ENCODE assay signal across 9 cellular contexts in the genomic region with DNA sequence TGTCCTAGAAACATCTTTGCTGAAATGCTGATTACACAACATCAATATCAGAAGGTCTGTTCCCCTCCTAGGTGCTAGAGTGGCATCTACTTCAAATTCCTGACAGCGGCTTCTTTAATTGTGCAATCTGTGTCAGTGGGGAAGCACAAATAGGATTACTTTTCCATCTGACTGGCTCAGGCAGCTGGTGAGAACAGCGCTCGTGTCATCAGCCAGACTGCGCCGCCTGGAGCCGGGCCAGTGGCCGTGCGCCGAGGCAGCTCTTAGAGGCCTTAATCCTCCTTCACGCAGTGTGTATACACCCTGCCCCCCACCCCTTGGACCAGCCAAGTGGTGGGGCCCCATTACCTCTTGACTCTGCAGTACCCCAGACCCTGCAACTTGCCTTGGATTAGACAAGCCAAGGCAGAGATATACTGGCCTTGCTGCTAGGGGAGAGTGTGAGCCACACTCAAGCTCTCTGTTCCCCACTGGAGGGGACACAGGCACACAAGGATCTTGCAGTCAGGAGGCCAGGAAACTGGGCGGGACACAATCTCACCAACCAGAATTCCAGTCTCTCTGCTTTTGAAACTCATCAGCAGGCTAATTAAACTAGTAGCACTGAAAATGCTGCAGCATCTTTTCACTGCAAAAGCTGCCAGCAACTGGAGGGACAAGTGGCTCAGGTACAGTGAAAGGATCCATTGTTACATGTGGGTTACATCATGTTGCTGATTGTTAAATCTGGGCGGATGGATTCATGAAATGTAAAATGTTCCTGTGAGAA. TPM values are rescaled to one million over a fixed set of nuclear protein-coding genes. Genes with fewer than 3 reads are reported as not detected.
DNase-seq lines count a peak whose midpoint lies in the region; ATAC-seq, FAIRE-seq and TF ChIP-seq lines count a peak whose summit lies in the region.
"Had no signal": no experiment of that assay in that cellular context is flagged by ENCODE, and none has a peak within 500 bp of the region (broad histone marks: within the 10 kb centered on the region; RNA-seq: fewer than 3 reads in every experiment).

No MANE protein-coding gene starts in this region.

- intact Hi-C loops in breast epithelium (cut with DNase I; ENCODE audit: low total_unique reads), result no loop called here

- no peak for ATAC-seq in GM19324 (IDR thresholded peaks at IDR 0.05; ENCODE audit: low FRiP score, unreplicated experiment)

- H3K27me3 ChIP-seq in breast epithelium, result no peaks in the 10 kb centered on the region
- H3K27me3 ChIP-seq in small intestine (ENCODE audit: control insufficient read depth in 2 of 2, insufficient read depth in 2 of 2, low read length in 2 of 2), result no peaks in the 10 kb centered on the region

- H3K4me1 Mint-ChIP-seq in activated T-cell treated with anti-CD3 and anti-CD28 coated beads, Interleukin-2, amount 50 U/mL, for 24 hours (ENCODE audit: low read depth), result peaks cover 92% of the 10 kb centered on the region

- TF ChIP-seq POLR2A in breast epithelium (IDR thresholded peaks at IDR 0.05), result no peak

- no peaks in the 10 kb centered on the region for H3K27me3 Mint-ChIP-seq in activated T-cell treated with anti-CD3 and anti-CD28 coated beads, Interleukin-2, amount 50 U/mL, for 24 hours
- H3K27me3 Mint-ChIP-seq: activated naive CD8-positive, alpha-beta T cell treated with anti-CD3 and anti-CD28 coated beads, Interleukin-2, amount 10 ng/mL, durations not matched to agents 7 days and 5 days had no signal

- DNase-seq in activated T-cell treated with anti-CD3 and anti-CD28 coated beads, Interleukin-2, amount 50 U/mL, for 24 hours, result no peak
- DNase-seq in activated T-cell treated with anti-CD3 and anti-CD28 coated beads for 4 hours (no peak), NCI-H460 (ENCODE audit: extremely low read depth, low read depth) (peak; percentile 83), breast epithelium (ENCODE audit: low spot score in 2 of 2) (peak; percentile 68 to 69), kidney glomerular epithelial cell (lab: John Stamatoyannopoulos, UW) (peak; percentile 72), small intestine (peak; percentile 24)
- no peak for DNase-seq in stimulated activated CD8-positive, alpha-beta memory T cell treated with anti-CD3 and anti-CD28 coated beads, Interleukin-4, amount 100 ng/mL, for 48 hours
- DNase-seq: activated naive CD8-positive, alpha-beta T cell treated with anti-CD3 and anti-CD28 coated beads, Interleukin-2, amount 10 ng/mL, durations not matched to agents 7 days and 5 days had no signal

- 20 to 31% (median 24%) methylated on average over 12 of the region's 12 CpGs for WGBS in small intestine, 3 donors

- no peak overlapping the region for H3K4me3 Mint-ChIP-seq in activated T-cell treated with anti-CD3 and anti-CD28 coated beads, Interleukin-2, amount 50 U/mL, for 24 hours
- H3K4me3 Mint-ChIP-seq: activated naive CD8-positive, alpha-beta T cell treated with anti-CD3 and anti-CD28 coated beads, Interleukin-2, amount 10 ng/mL, durations not matched to agents 7 days and 5 days had no signal

- H3K9me3 Mint-ChIP-seq in activated T-cell treated with anti-CD3 and anti-CD28 coated beads, Interleukin-2, amount 50 U/mL, for 24 hours, result no peaks in the 10 kb centered on the region
- H3K9me3 Mint-ChIP-seq: activated naive CD8-positive, alpha-beta T cell treated with anti-CD3 and anti-CD28 coated beads, Interleukin-2, amount 10 ng/mL, durations not matched to agents 7 days and 5 days had no signal

- H3K36me3 ChIP-seq in breast epithelium, result no peaks in the 10 kb centered on the region
- peaks cover 0 to 2% of the 10 kb centered on the region in 2 donors for H3K36me3 ChIP-seq in small intestine (ENCODE audit: control insufficient read depth in 2 of 2, insufficient read depth in 2 of 2, low read length in 2 of 2)

- H3K9me3 ChIP-seq in breast epithelium (no peaks in the 10 kb centered on the region), small intestine (ENCODE audit: control insufficient read depth, low read depth) (no peaks in the 10 kb centered on the region)

- peaks cover 23 to 66% of the 10 kb centered on the region in 2 donors for H3K4me1 ChIP-seq in breast epithelium
- H3K4me1 ChIP-seq in small intestine (ENCODE audit: control insufficient read depth in 2 of 2, insufficient read depth in 1 of 2, low read depth in 1 of 2, low read length in 1 of 2), result peaks cover 5 to 41% of the 10 kb centered on the region in 2 donors

- peak overlapping the region; percentile 86 for H3K27ac Mint-ChIP-seq in activated T-cell treated with anti-CD3 and anti-CD28 coated beads, Interleukin-2, amount 50 U/mL, for 24 hours

- H3K27ac ChIP-seq in breast epithelium (peak overlapping the region; percentile 71 to 84), small intestine (ENCODE audit: low read depth in 1 of 2, low read length in 1 of 2) (peak overlapping the region in 1 of 2 donors; percentile 81)

- peak overlapping the region in 2 of 3 donors; percentile 6 to 27 for H3K4me3 ChIP-seq in breast epithelium
- H3K4me3 ChIP-seq in small intestine (ENCODE audit: low read depth in 1 of 2, low read length in 2 of 2), result no peak overlapping the region

- peaks cover 22% of the 10 kb centered on the region for H3K36me3 Mint-ChIP-seq in activated T-cell treated with anti-CD3 and anti-CD28 coated beads, Interleukin-2, amount 50 U/mL, for 24 hours (ENCODE audit: low read depth)

- FAIRE-seq in small intestine (lab: Jason Lieb, UNC), result no peak

- no peak for TF ChIP-seq CTCF in breast epithelium (IDR thresholded peaks at IDR 0.05)

RNA-seq across cellular contexts. Expression of gene EPHX3, which starts 48.9 kb away (rescaled TPM):
- 0.17 and 0.22 TPM in 2 replicates for total RNA-seq in NCI-H460 (2014; rRNA removed; shearing (Covaris generic))
- not detected in 2 replicates for polyA plus RNA-seq in NCI-H460 (2014; cell fraction: nucleus; rRNA removed)
- under 1 TPM in 1 of 3 donors, not detected in 2; 0.29 TPM for total RNA-seq in breast epithelium
- under 1 TPM in 1 of 3 donors, not detected in 2; 0.76 TPM for polyA plus RNA-seq in small intestine
- total RNA-seq: activated naive CD8-positive, alpha-beta T cell treated with anti-CD3 and anti-CD28 coated beads, Interleukin-2, amount 10 ng/mL, durations not matched to agents 7 days and 5 days had no signal

RNA-seq across cellular contexts. Expression of gene BRD4, which starts 51.2 kb away (rescaled TPM):
- 23.4 and 23.9 TPM in 2 replicates for total RNA-seq in NCI-H460 (2014; rRNA removed; shearing (Covaris generic))
- 6.7 and 9.0 TPM in 2 replicates for polyA plus RNA-seq in NCI-H460 (2014; cell fraction: nucleus; rRNA removed)
- 10 to 100 TPM; 25.6 to 37.5 (median 33.8) TPM for total RNA-seq in breast epithelium
- polyA plus RNA-seq in small intestine, result 10 to 100 TPM; 15.7 to 27.0 (median 22.4) TPM

Comparison
In these comparisons a context has a peak if more than half of its experiments do, and no peak if none do; other contexts are left out.
1. DNase-seq: peak in NCI-H460 (single experiment), breast epithelium (2 of 2), kidney glomerular epithelial cell (single experiment) and small intestine (single experiment); none in activated T-cell treated with anti-CD3 and anti-CD28 coated beads, Interleukin-2, amount 50 U/mL, for 24 hours (single experiment), activated T-cell treated with anti-CD3 and anti-CD28 coated beads for 4 hours (single experiment) and stimulated activated CD8-positive, alpha-beta memory T cell treated with anti-CD3 and anti-CD28 coated beads, Interleukin-4, amount 100 ng/mL, for 48 hours (single experiment).
2. H3K4me3 ChIP-seq: peak in breast epithelium (2 of 3); none in small intestine (0 of 2).